24 cellular contexts compared by ENCODE assay signal in genomic region chr14:73233564-73233963, GRCh38.
"Had no signal": no experiment of that assay in that cellular context is flagged by ENCODE, and none has a peak within 500 bp of the region (broad histone marks: within the 10 kb centered on the region; RNA-seq: fewer than 3 reads in every experiment).

No MANE protein-coding gene starts in this region.

- H3K4me3 ChIP-seq: body of pancreas, hepatocyte, left ventricle myocardium inferior, pancreas, psoas muscle, right atrium auricular region, stomach, suprapubic skin, tibial nerve had no signal

- H3K9me3 ChIP-seq: body of pancreas, left ventricle myocardium inferior, neutrophil, pancreas, psoas muscle, right atrium auricular region, stomach, suprapubic skin, tibial nerve had no signal

- H3K4me2 ChIP-seq: hepatocyte had no signal

- H3K27ac ChIP-seq: body of pancreas, hepatocyte, left ventricle myocardium inferior, neutrophil, pancreas, psoas muscle, right atrium auricular region, stomach, suprapubic skin had no signal

- FAIRE-seq: pancreas had no signal

- H3K4me3 Mint-ChIP-seq: activated naive CD4-positive, alpha-beta T cell treated with anti-CD3 and anti-CD28 coated beads, Interleukin-2, amount 50 U/mL, for 24 hours; dendritic cell treated with granulocyte-macrophage colony-stimulating factor and Interleukin-4, amounts not matched to agents 40 ng/mL and 50 ng/mL, for 4 days; immature natural killer cell; naive thymus-derived CD4-positive, alpha-beta T cell; WTC11 had no signal

- ATAC-seq: body of pancreas; naive thymus-derived CD4-positive, alpha-beta T cell; pancreas; psoas muscle; WTC11 had no signal

- H3K36me3 Mint-ChIP-seq: activated naive CD4-positive, alpha-beta T cell treated with anti-CD3 and anti-CD28 coated beads, Interleukin-2, amount 50 U/mL, for 24 hours; WTC11 had no signal

- DNase-seq: activated gamma-delta T cell treated with Interleukin-2 at 50 U/mL for 16 hours; activated T-cell treated with anti-CD3 and anti-CD28 coated beads, Interleukin-2, amount 50 U/mL, for 1 hour; anterior cingulate cortex; body of pancreas; effector CD8-positive, alpha-beta T cell; foreskin melanocyte; glutamatergic neuron; immature natural killer cell; left ventricle myocardium inferior; naive thymus-derived CD4-positive, alpha-beta T cell; pancreas; stimulated activated CD4-positive, alpha-beta T cell treated with anti-CD3 and anti-CD28 coated beads, Interleukin-12 subunit alpha, Interleukin-12 subunit beta, amount 100 ng/mL, for 4 hours; stimulated activated CD4-positive, alpha-beta T cell treated with anti-CD3 and anti-CD28 coated beads, Interleukin-4, amount 100 ng/mL, for 4 hours; stomach; T1000 had no signal

- H2AFZ ChIP-seq: hepatocyte had no signal

- H3K79me2 ChIP-seq: hepatocyte had no signal

- H3K27me3 ChIP-seq: suprapubic skin had no signal

- H3K36me3 ChIP-seq: left ventricle myocardium inferior, pancreas, right atrium auricular region, suprapubic skin, tibial nerve had no signal

- H3K27ac Mint-ChIP-seq: activated naive CD4-positive, alpha-beta T cell treated with anti-CD3 and anti-CD28 coated beads, Interleukin-2, amount 50 U/mL, for 24 hours; dendritic cell treated with granulocyte-macrophage colony-stimulating factor and Interleukin-4, amounts not matched to agents 40 ng/mL and 50 ng/mL, for 4 days; immature natural killer cell; naive thymus-derived CD4-positive, alpha-beta T cell; WTC11 had no signal
